In the genomic region with DNA sequence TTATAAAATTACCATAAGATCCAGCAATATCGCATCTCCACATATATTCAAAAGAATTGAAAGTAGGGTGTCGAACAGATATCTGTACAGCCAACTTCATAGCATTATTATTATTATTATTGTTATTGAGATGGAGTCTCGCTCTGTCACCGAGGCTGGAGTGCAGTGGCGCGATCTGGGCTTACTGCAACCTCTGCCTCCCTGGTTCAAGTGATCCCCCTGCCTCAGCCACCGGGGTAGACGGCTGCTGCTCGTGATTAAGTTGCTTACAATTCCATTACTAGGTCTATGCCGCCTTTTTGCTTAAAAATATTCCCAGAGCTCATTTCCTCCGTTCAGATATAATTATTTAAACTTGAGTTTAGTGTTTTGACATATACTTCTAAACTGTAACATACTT, we compare ENCODE assay signal across 13 cellular contexts. TPM values are rescaled to one million over a fixed set of nuclear protein-coding genes. Genes with fewer than 3 reads are reported as not detected.
DNase-seq lines count a peak whose midpoint lies in the region; ATAC-seq and TF ChIP-seq lines count a peak whose summit lies in the region.
"Had no signal": no experiment of that assay in that cellular context is flagged by ENCODE, and none has a peak within 500 bp of the region (broad histone marks: within the 10 kb centered on the region; RNA-seq: fewer than 3 reads in every experiment).

No MANE protein-coding gene starts in this region.

- no peaks in the 10 kb centered on the region for H3K36me3 Mint-ChIP-seq in stimulated activated memory B cell treated with anti-CD40 and anti-IgM and Interleukin-4, amounts not matched to agents 10 μg/mL and 1 μg/mL and 100 μg/mL, for 72 hours
- H3K36me3 Mint-ChIP-seq in activated T-cell treated with anti-CD3 and anti-CD28 coated beads, Interleukin-2, amount 50 U/mL, for 4 hours (ENCODE audit: insufficient read depth), result no peaks in the 10 kb centered on the region

- CTCF ChIA-PET in OCI-LY7 (lab: Charles Lee; ENCODE audit: unreplicated experiment), result interaction anchor here (1.5 kb wide), 1 partner anchor 22 kb away, joined by 3 read pairs; no protein-coding TSS in a partner anchor

- no peak overlapping the region for H3K4me3 Mint-ChIP-seq in stimulated activated memory B cell treated with anti-CD40 and anti-IgM and Interleukin-4, amounts not matched to agents 10 μg/mL and 1 μg/mL and 100 μg/mL, for 72 hours
- no peak overlapping the region for H3K4me3 Mint-ChIP-seq in activated T-cell treated with anti-CD3 and anti-CD28 coated beads, Interleukin-2, amount 50 U/mL, for 4 hours
- H3K4me3 Mint-ChIP-seq: H9 had no signal

- no peaks in the 10 kb centered on the region for H3K27me3 Mint-ChIP-seq in stimulated activated memory B cell treated with anti-CD40 and anti-IgM and Interleukin-4, amounts not matched to agents 10 μg/mL and 1 μg/mL and 100 μg/mL, for 72 hours
- peaks cover 2% of the 10 kb centered on the region for H3K27me3 Mint-ChIP-seq in activated T-cell treated with anti-CD3 and anti-CD28 coated beads, Interleukin-2, amount 50 U/mL, for 4 hours (ENCODE audit: low read depth)

- H3K79me2 ChIP-seq in Karpas-422 (ENCODE audit: low read length) (no peaks in the 10 kb centered on the region), OCI-LY7 (ENCODE audit: insufficient read depth, low read depth, low read length) (no peaks in the 10 kb centered on the region)

- H3K27ac ChIP-seq in BLaER1 treated with 17β-estradiol and CSF1 and Interleukin-3, amounts not matched to agents 10 nM and 100 nM, result peak overlapping the region in 3 of 11 experiments; percentile 51 to 73 (median 64); a peak in 4 of 22 replicates
- H3K27ac ChIP-seq in Karpas-422 (ENCODE audit: low read length) (no peak overlapping the region), OCI-LY7 (ENCODE audit: low read depth, low read length, poor library complexity, severe bottlenecking) (peak overlapping the region; percentile 75)

- no peaks in the 10 kb centered on the region for H3K27me3 ChIP-seq in BLaER1 treated with 17β-estradiol and CSF1 and Interleukin-3, amounts not matched to agents 10 nM and 100 nM
- no peaks in the 10 kb centered on the region for H3K27me3 ChIP-seq in Karpas-422 (ENCODE audit: low read length)

- DNase-seq in Karpas-422 (no peak), OCI-LY7 (ENCODE audit: low spot score) (no peak), cerebellar nuclear complex (lab: John Stamatoyannopoulos, UW) (no peak), foreskin fibroblast (no peak)
- no peak for DNase-seq in activated T-cell treated with anti-CD3 and anti-CD28 coated beads, Interleukin-2, amount 50 U/mL, for 4 hours
- DNase-seq: BE2C, DMS53, GOT3, H9 had no signal

- no peaks in the 10 kb centered on the region for H3K36me3 ChIP-seq in BLaER1 treated with 17β-estradiol and CSF1 and Interleukin-3, amounts not matched to agents 10 nM and 100 nM
- no peaks in the 10 kb centered on the region for H3K36me3 ChIP-seq in Karpas-422 (ENCODE audit: insufficient read depth, low read length)
- no peaks in the 10 kb centered on the region for H3K36me3 ChIP-seq in OCI-LY7 (ENCODE audit: insufficient read depth, low read length)
- H3K36me3 ChIP-seq: BE2C had no signal

- no peak overlapping the region for H3K4me3 ChIP-seq in BLaER1 treated with 17β-estradiol and CSF1 and Interleukin-3, amounts not matched to agents 10 nM and 100 nM
- H3K4me3 ChIP-seq in Karpas-422 (ENCODE audit: low read length), result no peak overlapping the region
- no peak overlapping the region for H3K4me3 ChIP-seq in OCI-LY7 (ENCODE audit: low read depth, low read length, poor library complexity, severe bottlenecking)
- H3K4me3 ChIP-seq in foreskin fibroblast (ENCODE audit: low read depth in 1 of 2, low read length in 2 of 2), result no peak overlapping the region
- H3K4me3 ChIP-seq: GM12878 had no signal

- peaks cover 15 to 24% (median 20%) of the 10 kb centered on the region in 10 experiments for H3K4me1 ChIP-seq in BLaER1 treated with 17β-estradiol and CSF1 and Interleukin-3, amounts not matched to agents 10 nM and 100 nM
- peaks cover 13% of the 10 kb centered on the region for H3K4me1 ChIP-seq in Karpas-422 (ENCODE audit: low read length)
- H3K4me1 ChIP-seq in OCI-LY7 (ENCODE audit: insufficient read depth, low read length, poor library complexity, severe bottlenecking), result peaks cover 38% of the 10 kb centered on the region
- H3K4me1 ChIP-seq: BE2C had no signal

- H3K9me2 ChIP-seq in Karpas-422 (replicated peaks; ENCODE audit: insufficient read depth, low read length) (no peaks in the 10 kb centered on the region), OCI-LY7 (ENCODE audit: insufficient read depth, low read length) (no peaks in the 10 kb centered on the region)

- no peaks in the 10 kb centered on the region for H3K9me3 ChIP-seq in BLaER1 treated with 17β-estradiol and CSF1 and Interleukin-3, amounts not matched to agents 10 nM and 100 nM (replicated peaks in 1 of 11)
- H3K9me3 ChIP-seq in Karpas-422 (ENCODE audit: low read length), result no peaks in the 10 kb centered on the region
- H3K9me3 ChIP-seq in OCI-LY7 (ENCODE audit: low read length), result no peaks in the 10 kb centered on the region; the same call in 1 of the 2 replicates
- H3K9me3 ChIP-seq: BE2C had no signal

- H2AFZ ChIP-seq in Karpas-422 (ENCODE audit: low read length) (no peak overlapping the region), OCI-LY7 (ENCODE audit: low read length) (peak overlapping the region; percentile 85)

- 0 out of 22 replicates have a peak overlapping the region, but pooled peaks of 1 of the 11 experiments have one; percentile 56 for H3K9ac ChIP-seq in BLaER1 treated with 17β-estradiol and CSF1 and Interleukin-3, amounts not matched to agents 10 nM and 100 nM
- no peak overlapping the region for H3K9ac ChIP-seq in Karpas-422 (ENCODE audit: low read length)

- POLR2A ChIA-PET in OCI-LY7 (lab: Charles Lee), result interaction anchor here (0.8 to 3.1 kb wide), 16 partner anchors 9 to 100 kb away, joined by 3 to 23 read pairs (median 6); no protein-coding TSS in a partner anchor

- peak overlapping the region; percentile 89 for H3K27ac Mint-ChIP-seq in stimulated activated memory B cell treated with anti-CD40 and anti-IgM and Interleukin-4, amounts not matched to agents 10 μg/mL and 1 μg/mL and 100 μg/mL, for 72 hours
- H3K27ac Mint-ChIP-seq: H9 had no signal

- intact Hi-C loops in OCI-LY7 (cut with micrococcal nuclease; ENCODE audit: unreplicated experiment), result no loop called here

- no TSS peak for BruUV-seq in OCI-LY7 (replicated peaks; lab: Mats Ljungman, UMichigan)

- no peaks in the 10 kb centered on the region for H4K20me1 ChIP-seq in BLaER1 treated with 17β-estradiol and CSF1 and Interleukin-3, amounts not matched to agents 10 nM and 100 nM
- H4K20me1 ChIP-seq in Karpas-422 (ENCODE audit: insufficient read depth, low read depth, low read length) (no peaks in the 10 kb centered on the region), OCI-LY7 (ENCODE audit: insufficient read depth, low read length) (no peaks in the 10 kb centered on the region)

- no peaks in the 10 kb centered on the region for H3K9me3 Mint-ChIP-seq in stimulated activated memory B cell treated with anti-CD40 and anti-IgM and Interleukin-4, amounts not matched to agents 10 μg/mL and 1 μg/mL and 100 μg/mL, for 72 hours
- H3K9me3 Mint-ChIP-seq in activated T-cell treated with anti-CD3 and anti-CD28 coated beads, Interleukin-2, amount 50 U/mL, for 4 hours, result no peaks in the 10 kb centered on the region
- H3K9me3 Mint-ChIP-seq: H9 had no signal

- H3K4me2 ChIP-seq in BLaER1 treated with 17β-estradiol and CSF1 and Interleukin-3, amounts not matched to agents 10 nM and 100 nM, result peak overlapping the region in 6 of 11 experiments; percentile 28 to 81 (median 68); a peak in 7 of 22 replicates
- H3K4me2 ChIP-seq in Karpas-422 (ENCODE audit: low read depth, low read length, poor library complexity, severe bottlenecking) (peak overlapping the region; percentile 63), OCI-LY7 (ENCODE audit: low read length) (peak overlapping the region; percentile 91; the same call in 1 of the 2 replicates)

- peaks cover 39% of the 10 kb centered on the region for H3K4me1 Mint-ChIP-seq in stimulated activated memory B cell treated with anti-CD40 and anti-IgM and Interleukin-4, amounts not matched to agents 10 μg/mL and 1 μg/mL and 100 μg/mL, for 72 hours
- peaks cover 16% of the 10 kb centered on the region for H3K4me1 Mint-ChIP-seq in activated T-cell treated with anti-CD3 and anti-CD28 coated beads, Interleukin-2, amount 50 U/mL, for 4 hours (ENCODE audit: low read depth)
- H3K4me1 Mint-ChIP-seq: H9 had no signal

- TF ChIP-seq CTCF in OCI-LY7 (conservative IDR thresholded peaks at IDR 0.05; ENCODE audit: low read length) (no peak), foreskin fibroblast (IDR thresholded peaks at IDR 0.05; ENCODE audit: low read depth, low read length) (no peak)

- no peak for ATAC-seq in stimulated activated memory B cell treated with anti-CD40 and anti-IgM and Interleukin-4, amounts not matched to agents 10 μg/mL and 1 μg/mL and 100 μg/mL, for 72 hours
- no peak for ATAC-seq in activated T-cell treated with anti-CD3 and anti-CD28 coated beads, Interleukin-2, amount 50 U/mL, for 4 hours
- ATAC-seq: HepG2 had no signal

RNA-seq across cellular contexts. Expression of a gene that starts 19.8 kb away (rescaled TPM):
- 54.3 and 63.9 TPM in 2 replicates for total RNA-seq in Karpas-422 (2014; rRNA removed; shearing (Covaris generic); ENCODE audit: low replicate concordance)
- 33.7 and 41.7 TPM in 2 replicates for total RNA-seq in OCI-LY7 (2014; rRNA removed; shearing (Covaris generic))
- 59.7 and 62.0 TPM in 2 replicates for total RNA-seq in OCI-LY7 (2022)
- total RNA-seq in activated T-cell treated with anti-CD3 and anti-CD28 coated beads, Interleukin-2, amount 50 U/mL, for 4 hours, result 1 to 10 TPM; 4.7 to 5.3 (median 4.7) TPM
